In the genomic region with DNA sequence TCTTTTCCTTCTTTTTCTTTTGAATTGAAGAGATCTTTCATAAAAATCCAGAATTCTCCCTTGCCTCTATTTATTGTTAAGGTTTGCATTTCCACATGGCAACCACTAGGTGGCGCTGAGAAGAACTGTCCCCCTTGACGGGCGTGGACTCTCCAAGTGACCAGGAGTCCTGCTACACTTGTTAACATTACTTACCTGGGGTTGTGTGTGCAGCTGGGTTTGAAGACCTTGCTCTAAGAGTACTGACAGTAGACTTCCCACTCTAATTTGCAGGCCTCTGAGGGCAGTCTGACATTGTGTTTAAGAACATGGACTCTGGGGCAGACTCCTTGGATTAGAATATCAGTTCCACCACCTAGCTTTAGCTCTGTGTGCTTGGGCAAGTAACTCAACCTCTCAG, we compare ENCODE assay signal across 8 cellular contexts. TPM values are rescaled to one million over a fixed set of nuclear protein-coding genes. Genes with fewer than 3 reads are reported as not detected.
DNase-seq lines count a peak whose midpoint lies in the region; ATAC-seq and TF ChIP-seq lines count a peak whose summit lies in the region.

No MANE protein-coding gene starts in this region.

- H3K27ac Mint-ChIP-seq in activated naive CD4-positive, alpha-beta T cell treated with anti-CD3 and anti-CD28 coated beads, Interleukin-2, amount 50 U/mL, for 72 hours: peak overlapping the region in 1 of 2 donors; percentile 52
- H3K27ac Mint-ChIP-seq in stimulated activated effector memory CD8-positive, alpha-beta T cell treated with anti-CD3 and anti-CD28 coated beads, Interleukin-12 subunit alpha, Interleukin-12 subunit beta, amount 100 ng/mL, for 72 hours: peak overlapping the region; percentile 90

- no peak overlapping the region for H3K4me3 Mint-ChIP-seq in stimulated activated effector memory CD8-positive, alpha-beta T cell treated with anti-CD3 and anti-CD28 coated beads, Interleukin-12 subunit alpha, Interleukin-12 subunit beta, amount 100 ng/mL, for 72 hours

- H3K4me3 ChIP-seq in HAP-1 (no peak overlapping the region), kidney epithelial cell (ENCODE audit: low read depth, low read length) (no peak overlapping the region)

- no peaks in the 10 kb centered on the region for H3K9me3 ChIP-seq in HAP-1

- peaks cover 0 to 10% of the 10 kb centered on the region in 2 donors for H3K9me3 Mint-ChIP-seq in activated naive CD4-positive, alpha-beta T cell treated with anti-CD3 and anti-CD28 coated beads, Interleukin-2, amount 50 U/mL, for 72 hours
- H3K9me3 Mint-ChIP-seq in stimulated activated effector memory CD8-positive, alpha-beta T cell treated with anti-CD3 and anti-CD28 coated beads, Interleukin-12 subunit alpha, Interleukin-12 subunit beta, amount 100 ng/mL, for 72 hours: peaks cover 2% of the 10 kb centered on the region

- H3K4me1 Mint-ChIP-seq in stimulated activated effector memory CD8-positive, alpha-beta T cell treated with anti-CD3 and anti-CD28 coated beads, Interleukin-12 subunit alpha, Interleukin-12 subunit beta, amount 100 ng/mL, for 72 hours: peaks cover 80% of the 10 kb centered on the region

- H3K36me3 Mint-ChIP-seq in activated naive CD4-positive, alpha-beta T cell treated with anti-CD3 and anti-CD28 coated beads, Interleukin-2, amount 50 U/mL, for 72 hours: peaks cover 6 to 35% of the 10 kb centered on the region in 2 donors
- peaks cover 37% of the 10 kb centered on the region for H3K36me3 Mint-ChIP-seq in stimulated activated effector memory CD8-positive, alpha-beta T cell treated with anti-CD3 and anti-CD28 coated beads, Interleukin-12 subunit alpha, Interleukin-12 subunit beta, amount 100 ng/mL, for 72 hours

- TF ChIP-seq CTCF in kidney epithelial cell (IDR thresholded peaks at IDR 0.05; ENCODE audit: insufficient read depth, low read length, poor library complexity, severe bottlenecking): peak; percentile 74

- in situ Hi-C loops in HAP-1 (cut with MboI; ENCODE audit: low sequenced_read_pairs): no loop called here

- H3K27me3 ChIP-seq in HAP-1 (ENCODE audit: low read depth) (no peaks in the 10 kb centered on the region), kidney epithelial cell (ENCODE audit: control insufficient read depth, insufficient read depth, low read length) (no peaks in the 10 kb centered on the region)

- peaks cover 24% of the 10 kb centered on the region for H3K4me1 ChIP-seq in HAP-1

- H3K36me3 ChIP-seq in HAP-1 (replicated peaks): no peaks in the 10 kb centered on the region
- no peaks in the 10 kb centered on the region for H3K36me3 ChIP-seq in kidney epithelial cell (ENCODE audit: control insufficient read depth, insufficient read depth, low read length)

- DNase-seq in ELF-1 (ENCODE audit: low read depth, low spot score) (peak; percentile 10), HAP-1 (ENCODE audit: low spot score in 2 of 2) (peak; percentile 34 to 56), RKO (ENCODE audit: low spot score) (peak; percentile 35), kidney epithelial cell (ENCODE audit: low read depth) (no peak), NCI-H774 (lab: John Stamatoyannopoulos, UW) (no peak), putamen (ENCODE audit: low spot score) (no peak)
- peak in 1 of 2 donors; percentile 40 for DNase-seq in activated naive CD4-positive, alpha-beta T cell treated with anti-CD3 and anti-CD28 coated beads, Interleukin-2, amount 50 U/mL, for 72 hours (ENCODE audit: low spot score in 2 of 2)
- peak; percentile 42 to 70 for DNase-seq in stimulated activated effector memory CD8-positive, alpha-beta T cell treated with anti-CD3 and anti-CD28 coated beads, Interleukin-12 subunit alpha, Interleukin-12 subunit beta, amount 100 ng/mL, for 72 hours (ENCODE audit: low spot score in 2 of 2)

- peak; percentile 32 to 74 for ATAC-seq in activated naive CD4-positive, alpha-beta T cell treated with anti-CD3 and anti-CD28 coated beads, Interleukin-2, amount 50 U/mL, for 72 hours
- ATAC-seq in stimulated activated effector memory CD8-positive, alpha-beta T cell treated with anti-CD3 and anti-CD28 coated beads, Interleukin-12 subunit alpha, Interleukin-12 subunit beta, amount 100 ng/mL, for 72 hours: peak; percentile 77

RNA-seq across cellular contexts. Expression of a gene that starts 52.8 kb away (rescaled TPM):
- total RNA-seq in activated naive CD4-positive, alpha-beta T cell treated with anti-CD3 and anti-CD28 coated beads, Interleukin-2, amount 50 U/mL, for 72 hours: 10 to 100 TPM; 12.4 to 26.1 TPM
- total RNA-seq in kidney epithelial cell: 0.41 and 0.84 TPM in 2 replicates

Comparison
In these comparisons a context has a peak if more than half of its experiments do, and no peak if none do; other contexts are left out.
1. DNase-seq: peak in ELF-1 (single experiment), HAP-1 (2 of 2), RKO (single experiment) and stimulated activated effector memory CD8-positive, alpha-beta T cell treated with anti-CD3 and anti-CD28 coated beads, Interleukin-12 subunit alpha, Interleukin-12 subunit beta, amount 100 ng/mL, for 72 hours (2 of 2); none in kidney epithelial cell (single experiment), NCI-H774 (single experiment) and putamen (single experiment).